2 cellular contexts compared by ENCODE assay signal in genomic region chr1:1432566-1432950, GRCh38.
TF ChIP-seq lines count a peak whose summit lies in the region.

No MANE protein-coding gene starts in this region.

TF ChIP-seq in SK-N-SH, 30 proteins besides CTCF, POLR2A, EP300 and RAD21:
- TF ChIP-seq FOXM1 (IDR thresholded peaks at IDR 0.05; ENCODE audit: low read depth) (no peak), FOXJ3 (CRISPR knock-in tag; IDR thresholded peaks at IDR 0.05) (no peak), EZH2phosphoT487 (IDR thresholded peaks at IDR 0.05; ENCODE audit: borderline replicate concordance, low read depth) (no peak), NRF1 (IDR thresholded peaks at IDR 0.05; ENCODE audit: low read depth, low read length) (no peak), FOSL2 (IDR thresholded peaks at IDR 0.05; ENCODE audit: borderline replicate concordance, low read depth) (no peak), GATA2 (CRISPR knock-in tag; IDR thresholded peaks at IDR 0.05) (no peak), TEAD4 (IDR thresholded peaks at IDR 0.05; ENCODE audit: borderline replicate concordance, insufficient read depth) (no peak), TAF1 (IDR thresholded peaks at IDR 0.05; ENCODE audit: borderline replicate concordance, low read depth, low read length) (no peak), RCOR1 (IDR thresholded peaks at IDR 0.05; ENCODE audit: low read length) (no peak), JUND (IDR thresholded peaks at IDR 0.05) (no peak), TCF12 (IDR thresholded peaks at IDR 0.05) (no peak), RFX5 (IDR thresholded peaks at IDR 0.05; ENCODE audit: low read length) (no peak), SMC3 (IDR thresholded peaks at IDR 0.05; ENCODE audit: low read depth, low read length) (no peak)
- TF ChIP-seq, protein P1, sequence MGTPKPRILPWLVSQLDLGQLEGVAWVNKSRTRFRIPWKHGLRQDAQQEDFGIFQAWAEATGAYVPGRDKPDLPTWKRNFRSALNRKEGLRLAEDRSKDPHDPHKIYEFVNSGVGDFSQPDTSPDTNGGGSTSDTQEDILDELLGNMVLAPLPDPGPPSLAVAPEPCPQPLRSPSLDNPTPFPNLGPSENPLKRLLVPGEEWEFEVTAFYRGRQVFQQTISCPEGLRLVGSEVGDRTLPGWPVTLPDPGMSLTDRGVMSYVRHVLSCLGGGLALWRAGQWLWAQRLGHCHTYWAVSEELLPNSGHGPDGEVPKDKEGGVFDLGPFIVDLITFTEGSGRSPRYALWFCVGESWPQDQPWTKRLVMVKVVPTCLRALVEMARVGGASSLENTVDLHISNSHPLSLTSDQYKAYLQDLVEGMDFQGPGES (IDR thresholded peaks at IDR 0.05; ENCODE audit: low read depth, low read length): no peak

TF ChIP-seq in SK-N-SH treated with all-trans-retinoic acid at 6 μM for 48 hours, 23 proteins besides CTCF, POLR2A, EP300 and RAD21:
- TF ChIP-seq GLIS3 (CRISPR knock-in tag; IDR thresholded peaks at IDR 0.05) (no peak), ISL1 (CRISPR knock-in tag; IDR thresholded peaks at IDR 0.05) (no peak), ESRRG (CRISPR knock-in tag; IDR thresholded peaks at IDR 0.05) (no peak), RARB (CRISPR knock-in tag; IDR thresholded peaks at IDR 0.05) (no peak), TCF4 (CRISPR knock-in tag; IDR thresholded peaks at IDR 0.05; ENCODE audit: borderline replicate concordance) (no peak), PPARA (CRISPR knock-in tag; IDR thresholded peaks at IDR 0.05; ENCODE audit: borderline replicate concordance) (no peak), ZFP3 (CRISPR knock-in tag; IDR thresholded peaks at IDR 0.05) (no peak), ZC3H10 (CRISPR knock-in tag; IDR thresholded peaks at IDR 0.05) (no peak), CREB5 (CRISPR knock-in tag; IDR thresholded peaks at IDR 0.05; ENCODE audit: low read depth) (no peak), ZNF565 (CRISPR knock-in tag; conservative IDR thresholded peaks at IDR 0.05; ENCODE audit: low read depth) (no peak), ZFP30 (CRISPR knock-in tag; IDR thresholded peaks at IDR 0.05) (no peak), ZNF70 (CRISPR knock-in tag; IDR thresholded peaks at IDR 0.05) (no peak), TSHZ2 (CRISPR knock-in tag; IDR thresholded peaks at IDR 0.05) (no peak), BACH2 (CRISPR knock-in tag; IDR thresholded peaks at IDR 0.05; ENCODE audit: borderline replicate concordance) (no peak), ZNF8 (CRISPR knock-in tag; IDR thresholded peaks at IDR 0.05) (no peak), SNAI2 (CRISPR knock-in tag; IDR thresholded peaks at IDR 0.05) (no peak), OSR1 (CRISPR knock-in tag; IDR thresholded peaks at IDR 0.05) (no peak), CSRNP3 (CRISPR knock-in tag; IDR thresholded peaks at IDR 0.05) (no peak)
- TF ChIP-seq, protein P2, sequence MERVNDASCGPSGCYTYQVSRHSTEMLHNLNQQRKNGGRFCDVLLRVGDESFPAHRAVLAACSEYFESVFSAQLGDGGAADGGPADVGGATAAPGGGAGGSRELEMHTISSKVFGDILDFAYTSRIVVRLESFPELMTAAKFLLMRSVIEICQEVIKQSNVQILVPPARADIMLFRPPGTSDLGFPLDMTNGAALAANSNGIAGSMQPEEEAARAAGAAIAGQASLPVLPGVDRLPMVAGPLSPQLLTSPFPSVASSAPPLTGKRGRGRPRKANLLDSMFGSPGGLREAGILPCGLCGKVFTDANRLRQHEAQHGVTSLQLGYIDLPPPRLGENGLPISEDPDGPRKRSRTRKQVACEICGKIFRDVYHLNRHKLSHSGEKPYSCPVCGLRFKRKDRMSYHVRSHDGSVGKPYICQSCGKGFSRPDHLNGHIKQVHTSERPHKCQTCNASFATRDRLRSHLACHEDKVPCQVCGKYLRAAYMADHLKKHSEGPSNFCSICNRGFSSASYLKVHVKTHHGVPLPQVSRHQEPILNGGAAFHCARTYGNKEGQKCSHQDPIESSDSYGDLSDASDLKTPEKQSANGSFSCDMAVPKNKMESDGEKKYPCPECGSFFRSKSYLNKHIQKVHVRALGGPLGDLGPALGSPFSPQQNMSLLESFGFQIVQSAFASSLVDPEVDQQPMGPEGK (CRISPR knock-in tag; IDR thresholded peaks at IDR 0.05; ENCODE audit: borderline replicate concordance): no peak
- TF ChIP-seq, protein P3, sequence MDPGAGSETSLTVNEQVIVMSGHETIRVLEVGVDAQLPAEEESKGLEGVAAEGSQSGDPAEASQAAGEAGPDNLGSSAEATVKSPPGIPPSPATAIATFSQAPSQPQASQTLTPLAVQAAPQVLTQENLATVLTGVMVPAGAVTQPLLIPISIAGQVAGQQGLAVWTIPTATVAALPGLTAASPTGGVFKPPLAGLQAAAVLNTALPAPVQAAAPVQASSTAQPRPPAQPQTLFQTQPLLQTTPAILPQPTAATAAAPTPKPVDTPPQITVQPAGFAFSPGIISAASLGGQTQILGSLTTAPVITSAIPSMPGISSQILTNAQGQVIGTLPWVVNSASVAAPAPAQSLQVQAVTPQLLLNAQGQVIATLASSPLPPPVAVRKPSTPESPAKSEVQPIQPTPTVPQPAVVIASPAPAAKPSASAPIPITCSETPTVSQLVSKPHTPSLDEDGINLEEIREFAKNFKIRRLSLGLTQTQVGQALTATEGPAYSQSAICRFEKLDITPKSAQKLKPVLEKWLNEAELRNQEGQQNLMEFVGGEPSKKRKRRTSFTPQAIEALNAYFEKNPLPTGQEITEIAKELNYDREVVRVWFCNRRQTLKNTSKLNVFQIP (CRISPR knock-in tag; IDR thresholded peaks at IDR 0.05; ENCODE audit: borderline replicate concordance, low read depth): no peak
TF ChIP-seq in SK-N-SH treated with all-trans-retinoic acid at 6 μM for 48 hours: peak in this region for 0.
